ENCODE assay signal across 1 cellular context in the genomic region with DNA sequence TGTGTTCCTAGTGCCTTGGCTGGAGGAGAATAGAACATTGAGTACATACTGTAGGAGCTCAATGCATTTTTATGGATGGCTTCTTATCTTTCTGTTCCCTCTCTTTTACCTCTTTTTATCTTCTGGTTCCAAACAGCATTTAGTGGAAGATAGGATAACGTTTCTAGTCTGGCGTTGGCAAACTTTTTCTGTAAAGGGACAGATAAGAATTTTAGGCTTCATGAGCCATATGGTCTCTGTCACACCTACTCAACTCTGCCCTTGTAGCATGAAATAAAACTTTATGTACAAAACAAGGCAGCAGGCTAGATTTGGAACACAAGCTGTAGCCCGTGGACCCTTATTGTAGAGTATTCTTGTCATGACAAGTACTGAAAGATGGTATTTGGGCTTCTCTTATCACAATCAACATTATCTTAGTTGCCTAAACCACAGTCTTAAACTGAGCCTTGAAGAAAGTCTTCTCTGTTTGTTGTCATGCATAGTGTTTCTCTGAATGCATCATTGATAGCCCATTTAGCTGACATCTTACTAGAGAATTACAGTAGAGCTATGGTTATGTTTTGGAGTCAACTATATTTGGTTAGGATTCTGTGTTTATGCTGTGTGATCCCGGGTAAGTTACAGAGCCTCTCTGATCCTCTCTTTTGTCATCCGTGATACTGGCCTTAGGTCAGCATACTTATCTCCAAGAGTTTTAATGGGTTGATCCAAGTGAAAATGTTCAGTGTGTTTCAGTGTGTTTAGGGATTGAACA.
TF ChIP-seq lines count a peak whose summit lies in the region.

No MANE protein-coding gene starts in this region.

TF ChIP-seq in K562, 482 proteins besides CTCF, POLR2A, EP300 and RAD21 (continued from another document and continues in another):
- TF ChIP-seq, protein P1, sequence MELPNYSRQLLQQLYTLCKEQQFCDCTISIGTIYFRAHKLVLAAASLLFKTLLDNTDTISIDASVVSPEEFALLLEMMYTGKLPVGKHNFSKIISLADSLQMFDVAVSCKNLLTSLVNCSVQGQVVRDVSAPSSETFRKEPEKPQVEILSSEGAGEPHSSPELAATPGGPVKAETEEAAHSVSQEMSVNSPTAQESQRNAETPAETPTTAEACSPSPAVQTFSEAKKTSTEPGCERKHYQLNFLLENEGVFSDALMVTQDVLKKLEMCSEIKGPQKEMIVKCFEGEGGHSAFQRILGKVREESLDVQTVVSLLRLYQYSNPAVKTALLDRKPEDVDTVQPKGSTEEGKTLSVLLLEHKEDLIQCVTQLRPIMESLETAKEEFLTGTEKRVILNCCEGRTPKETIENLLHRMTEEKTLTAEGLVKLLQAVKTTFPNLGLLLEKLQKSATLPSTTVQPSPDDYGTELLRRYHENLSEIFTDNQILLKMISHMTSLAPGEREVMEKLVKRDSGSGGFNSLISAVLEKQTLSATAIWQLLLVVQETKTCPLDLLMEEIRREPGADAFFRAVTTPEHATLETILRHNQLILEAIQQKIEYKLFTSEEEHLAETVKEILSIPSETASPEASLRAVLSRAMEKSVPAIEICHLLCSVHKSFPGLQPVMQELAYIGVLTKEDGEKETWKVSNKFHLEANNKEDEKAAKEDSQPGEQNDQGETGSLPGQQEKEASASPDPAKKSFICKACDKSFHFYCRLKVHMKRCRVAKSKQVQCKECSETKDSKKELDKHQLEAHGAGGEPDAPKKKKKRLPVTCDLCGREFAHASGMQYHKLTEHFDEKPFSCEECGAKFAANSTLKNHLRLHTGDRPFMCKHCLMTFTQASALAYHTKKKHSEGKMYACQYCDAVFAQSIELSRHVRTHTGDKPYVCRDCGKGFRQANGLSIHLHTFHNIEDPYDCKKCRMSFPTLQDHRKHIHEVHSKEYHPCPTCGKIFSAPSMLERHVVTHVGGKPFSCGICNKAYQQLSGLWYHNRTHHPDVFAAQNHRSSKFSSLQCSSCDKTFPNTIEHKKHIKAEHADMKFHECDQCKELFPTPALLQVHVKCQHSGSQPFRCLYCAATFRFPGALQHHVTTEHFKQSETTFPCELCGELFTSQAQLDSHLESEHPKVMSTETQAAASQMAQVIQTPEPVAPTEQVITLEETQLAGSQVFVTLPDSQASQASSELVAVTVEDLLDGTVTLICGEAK (IDR thresholded peaks at IDR 0.05), result peak; percentile 99
- TF ChIP-seq, protein P1 (CRISPR knock-in tag; IDR thresholded peaks at IDR 0.05), result peak; percentile 97
- TF ChIP-seq, protein P2, sequence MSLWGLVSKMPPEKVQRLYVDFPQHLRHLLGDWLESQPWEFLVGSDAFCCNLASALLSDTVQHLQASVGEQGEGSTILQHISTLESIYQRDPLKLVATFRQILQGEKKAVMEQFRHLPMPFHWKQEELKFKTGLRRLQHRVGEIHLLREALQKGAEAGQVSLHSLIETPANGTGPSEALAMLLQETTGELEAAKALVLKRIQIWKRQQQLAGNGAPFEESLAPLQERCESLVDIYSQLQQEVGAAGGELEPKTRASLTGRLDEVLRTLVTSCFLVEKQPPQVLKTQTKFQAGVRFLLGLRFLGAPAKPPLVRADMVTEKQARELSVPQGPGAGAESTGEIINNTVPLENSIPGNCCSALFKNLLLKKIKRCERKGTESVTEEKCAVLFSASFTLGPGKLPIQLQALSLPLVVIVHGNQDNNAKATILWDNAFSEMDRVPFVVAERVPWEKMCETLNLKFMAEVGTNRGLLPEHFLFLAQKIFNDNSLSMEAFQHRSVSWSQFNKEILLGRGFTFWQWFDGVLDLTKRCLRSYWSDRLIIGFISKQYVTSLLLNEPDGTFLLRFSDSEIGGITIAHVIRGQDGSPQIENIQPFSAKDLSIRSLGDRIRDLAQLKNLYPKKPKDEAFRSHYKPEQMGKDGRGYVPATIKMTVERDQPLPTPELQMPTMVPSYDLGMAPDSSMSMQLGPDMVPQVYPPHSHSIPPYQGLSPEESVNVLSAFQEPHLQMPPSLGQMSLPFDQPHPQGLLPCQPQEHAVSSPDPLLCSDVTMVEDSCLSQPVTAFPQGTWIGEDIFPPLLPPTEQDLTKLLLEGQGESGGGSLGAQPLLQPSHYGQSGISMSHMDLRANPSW (CRISPR knock-in tag; IDR thresholded peaks at IDR 0.05), result no peak
- TF ChIP-seq LCOR (CRISPR knock-in tag; IDR thresholded peaks at IDR 0.05) (peak; percentile 96), HNRNPL (IDR thresholded peaks at IDR 0.05; ENCODE audit: low read depth, low read length) (no peak), C11orf30 (IDR thresholded peaks at IDR 0.05; ENCODE audit: low read depth) (no peak), PTRF (tag; IDR thresholded peaks at IDR 0.05) (no peak), L3MBTL2 (IDR thresholded peaks at IDR 0.05) (peak; percentile 84), DDX20 (tag; IDR thresholded peaks at IDR 0.05; ENCODE audit: low read depth) (no peak), SUPT5H (IDR thresholded peaks at IDR 0.05) (no peak), ATF1 (CRISPR knock-in tag; IDR thresholded peaks at IDR 0.05) (no peak), ATF1 (tag; IDR thresholded peaks at IDR 0.05) (peak; percentile 41; the same call in 1 of the 2 replicates), HEY1 (CRISPR knock-in tag; IDR thresholded peaks at IDR 0.05; ENCODE audit: borderline replicate concordance) (0 out of 2 replicates have a peak, but pooled peaks have one; percentile 66), PHF20 (IDR thresholded peaks at IDR 0.05; ENCODE audit: partially characterized antibody) (peak; percentile 64), POLR3G (IDR thresholded peaks at IDR 0.05; ENCODE audit: extremely low read depth, insufficient read length, insufficient replicate concordance) (no peak), MAFG (tag; conservative IDR thresholded peaks at IDR 0.05) (no peak), ARID1B (IDR thresholded peaks at IDR 0.05) (peak; percentile 99), POU5F1 (IDR thresholded peaks at IDR 0.05; ENCODE audit: borderline replicate concordance, low read depth, low read length, partially characterized antibody) (no peak), TCFL5 (CRISPR knock-in tag; conservative IDR thresholded peaks at IDR 0.05) (no peak), SLC30A9 (CRISPR knock-in tag; IDR thresholded peaks at IDR 0.05) (no peak), TCF7L2 (IDR thresholded peaks at IDR 0.05; ENCODE audit: low read depth, low read length) (no peak), ZBED1 (IDR thresholded peaks at IDR 0.05) (0 out of 2 replicates have a peak, but pooled peaks have one; percentile 72), HLTF (IDR thresholded peaks at IDR 0.05) (no peak), PCBP1 (IDR thresholded peaks at IDR 0.05; ENCODE audit: low read depth, low read length, poor library complexity, severe bottlenecking) (no peak), ZNF586 (CRISPR knock-in tag; conservative IDR thresholded peaks at IDR 0.05) (no peak), HDGF (IDR thresholded peaks at IDR 0.05) (no peak), PML (IDR thresholded peaks at IDR 0.05; ENCODE audit: low read length) (peak; percentile 99), RBM25 (IDR thresholded peaks at IDR 0.05; ENCODE audit: low read depth, low read length, severe bottlenecking) (peak; percentile 99), NR2C1 (IDR thresholded peaks at IDR 0.05) (peak; percentile 80), NR2C1 (tag; IDR thresholded peaks at IDR 0.05) (peak; percentile 63; the same call in 1 of the 2 replicates)
- TF ChIP-seq, protein P3, sequence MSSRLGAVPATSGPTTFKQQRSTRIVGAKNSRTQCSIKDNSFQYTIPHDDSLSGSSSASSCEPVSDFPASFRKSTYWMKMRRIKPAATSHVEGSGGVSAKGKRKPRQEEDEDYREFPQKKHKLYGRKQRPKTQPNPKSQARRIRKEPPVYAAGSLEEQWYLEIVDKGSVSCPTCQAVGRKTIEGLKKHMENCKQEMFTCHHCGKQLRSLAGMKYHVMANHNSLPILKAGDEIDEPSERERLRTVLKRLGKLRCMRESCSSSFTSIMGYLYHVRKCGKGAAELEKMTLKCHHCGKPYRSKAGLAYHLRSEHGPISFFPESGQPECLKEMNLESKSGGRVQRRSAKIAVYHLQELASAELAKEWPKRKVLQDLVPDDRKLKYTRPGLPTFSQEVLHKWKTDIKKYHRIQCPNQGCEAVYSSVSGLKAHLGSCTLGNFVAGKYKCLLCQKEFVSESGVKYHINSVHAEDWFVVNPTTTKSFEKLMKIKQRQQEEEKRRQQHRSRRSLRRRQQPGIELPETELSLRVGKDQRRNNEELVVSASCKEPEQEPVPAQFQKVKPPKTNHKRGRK (tag; IDR thresholded peaks at IDR 0.05), result no peak
- TF ChIP-seq, protein P4, sequence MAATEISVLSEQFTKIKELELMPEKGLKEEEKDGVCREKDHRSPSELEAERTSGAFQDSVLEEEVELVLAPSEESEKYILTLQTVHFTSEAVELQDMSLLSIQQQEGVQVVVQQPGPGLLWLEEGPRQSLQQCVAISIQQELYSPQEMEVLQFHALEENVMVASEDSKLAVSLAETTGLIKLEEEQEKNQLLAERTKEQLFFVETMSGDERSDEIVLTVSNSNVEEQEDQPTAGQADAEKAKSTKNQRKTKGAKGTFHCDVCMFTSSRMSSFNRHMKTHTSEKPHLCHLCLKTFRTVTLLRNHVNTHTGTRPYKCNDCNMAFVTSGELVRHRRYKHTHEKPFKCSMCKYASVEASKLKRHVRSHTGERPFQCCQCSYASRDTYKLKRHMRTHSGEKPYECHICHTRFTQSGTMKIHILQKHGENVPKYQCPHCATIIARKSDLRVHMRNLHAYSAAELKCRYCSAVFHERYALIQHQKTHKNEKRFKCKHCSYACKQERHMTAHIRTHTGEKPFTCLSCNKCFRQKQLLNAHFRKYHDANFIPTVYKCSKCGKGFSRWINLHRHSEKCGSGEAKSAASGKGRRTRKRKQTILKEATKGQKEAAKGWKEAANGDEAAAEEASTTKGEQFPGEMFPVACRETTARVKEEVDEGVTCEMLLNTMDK (IDR thresholded peaks at IDR 0.05; ENCODE audit: borderline replicate concordance, insufficient read depth, low read depth, low read length, poor library complexity, severe bottlenecking), result no peak
- TF ChIP-seq, protein P5, sequence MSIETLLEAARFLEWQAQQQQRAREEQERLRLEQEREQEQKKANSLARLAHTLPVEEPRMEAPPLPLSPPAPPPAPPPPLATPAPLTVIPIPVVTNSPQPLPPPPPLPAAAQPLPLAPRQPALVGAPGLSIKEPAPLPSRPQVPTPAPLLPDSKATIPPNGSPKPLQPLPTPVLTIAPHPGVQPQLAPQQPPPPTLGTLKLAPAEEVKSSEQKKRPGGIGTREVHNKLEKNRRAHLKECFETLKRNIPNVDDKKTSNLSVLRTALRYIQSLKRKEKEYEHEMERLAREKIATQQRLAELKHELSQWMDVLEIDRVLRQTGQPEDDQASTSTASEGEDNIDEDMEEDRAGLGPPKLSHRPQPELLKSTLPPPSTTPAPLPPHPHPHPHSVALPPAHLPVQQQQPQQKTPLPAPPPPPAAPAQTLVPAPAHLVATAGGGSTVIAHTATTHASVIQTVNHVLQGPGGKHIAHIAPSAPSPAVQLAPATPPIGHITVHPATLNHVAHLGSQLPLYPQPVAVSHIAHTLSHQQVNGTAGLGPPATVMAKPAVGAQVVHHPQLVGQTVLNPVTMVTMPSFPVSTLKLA (conservative IDR thresholded peaks at IDR 0.05), result peak; percentile 41 to 71; a peak in 3 of 4 replicates
- TF ChIP-seq, protein P6, sequence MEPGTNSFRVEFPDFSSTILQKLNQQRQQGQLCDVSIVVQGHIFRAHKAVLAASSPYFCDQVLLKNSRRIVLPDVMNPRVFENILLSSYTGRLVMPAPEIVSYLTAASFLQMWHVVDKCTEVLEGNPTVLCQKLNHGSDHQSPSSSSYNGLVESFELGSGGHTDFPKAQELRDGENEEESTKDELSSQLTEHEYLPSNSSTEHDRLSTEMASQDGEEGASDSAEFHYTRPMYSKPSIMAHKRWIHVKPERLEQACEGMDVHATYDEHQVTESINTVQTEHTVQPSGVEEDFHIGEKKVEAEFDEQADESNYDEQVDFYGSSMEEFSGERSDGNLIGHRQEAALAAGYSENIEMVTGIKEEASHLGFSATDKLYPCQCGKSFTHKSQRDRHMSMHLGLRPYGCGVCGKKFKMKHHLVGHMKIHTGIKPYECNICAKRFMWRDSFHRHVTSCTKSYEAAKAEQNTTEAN (CRISPR knock-in tag; IDR thresholded peaks at IDR 0.05), result no peak
- TF ChIP-seq, protein P7, sequence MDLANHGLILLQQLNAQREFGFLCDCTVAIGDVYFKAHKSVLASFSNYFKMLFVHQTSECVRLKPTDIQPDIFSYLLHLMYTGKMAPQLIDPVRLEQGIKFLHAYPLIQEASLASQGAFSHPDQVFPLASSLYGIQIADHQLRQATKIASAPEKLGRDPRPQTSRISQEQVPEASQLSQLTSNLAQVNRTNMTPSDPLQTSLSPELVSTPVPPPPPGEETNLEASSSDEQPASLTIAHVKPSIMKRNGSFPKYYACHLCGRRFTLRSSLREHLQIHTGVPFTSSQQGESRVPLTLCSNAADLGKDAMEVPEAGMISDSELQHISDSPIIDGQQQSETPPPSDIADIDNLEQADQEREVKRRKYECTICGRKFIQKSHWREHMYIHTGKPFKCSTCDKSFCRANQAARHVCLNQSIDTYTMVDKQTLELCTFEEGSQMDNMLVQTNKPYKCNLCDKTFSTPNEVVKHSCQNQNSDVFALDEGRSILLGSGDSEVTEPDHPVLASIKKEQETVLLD (IDR thresholded peaks at IDR 0.05), result peak; percentile 48; the same call in 1 of the 2 replicates
- TF ChIP-seq, protein P8, sequence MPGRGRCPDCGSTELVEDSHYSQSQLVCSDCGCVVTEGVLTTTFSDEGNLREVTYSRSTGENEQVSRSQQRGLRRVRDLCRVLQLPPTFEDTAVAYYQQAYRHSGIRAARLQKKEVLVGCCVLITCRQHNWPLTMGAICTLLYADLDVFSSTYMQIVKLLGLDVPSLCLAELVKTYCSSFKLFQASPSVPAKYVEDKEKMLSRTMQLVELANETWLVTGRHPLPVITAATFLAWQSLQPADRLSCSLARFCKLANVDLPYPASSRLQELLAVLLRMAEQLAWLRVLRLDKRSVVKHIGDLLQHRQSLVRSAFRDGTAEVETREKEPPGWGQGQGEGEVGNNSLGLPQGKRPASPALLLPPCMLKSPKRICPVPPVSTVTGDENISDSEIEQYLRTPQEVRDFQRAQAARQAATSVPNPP (IDR thresholded peaks at IDR 0.05; ENCODE audit: borderline replicate concordance, insufficient read depth, insufficient read length), result no peak
